Comparison of ENCODE assay signal across 2 cellular contexts in genomic region chr17:48718781-48719641, GRCh38.
TF ChIP-seq lines count a peak whose summit lies in the region.

No MANE protein-coding gene starts in this region.

TF ChIP-seq in HEK293, 187 proteins besides CTCF, POLR2A, EP300 and RAD21:
- TF ChIP-seq YY2 (tag by site-specific recombination; IDR thresholded peaks at IDR 0.05) (no peak), ZNF548 (tag by site-specific recombination; IDR thresholded peaks at IDR 0.05) (no peak), ZNF121 (tag by site-specific recombination; IDR thresholded peaks at IDR 0.05) (no peak), ZNF211 (tag by site-specific recombination; IDR thresholded peaks at IDR 0.05; ENCODE audit: low read depth) (no peak), ATF2 (tag by site-specific recombination; IDR thresholded peaks at IDR 0.05; ENCODE audit: low read depth) (no peak), ZSCAN18 (tag by site-specific recombination; IDR thresholded peaks at IDR 0.05) (no peak), BCL6B (tag by site-specific recombination; IDR thresholded peaks at IDR 0.05) (no peak), ZNF624 (tag by site-specific recombination; IDR thresholded peaks at IDR 0.05) (no peak), ZBTB10 (tag by site-specific recombination; IDR thresholded peaks at IDR 0.05) (no peak), ZNF133 (tag by site-specific recombination; IDR thresholded peaks at IDR 0.05) (no peak), ZNF48 (tag by site-specific recombination; IDR thresholded peaks at IDR 0.05) (no peak), ZNF362 (tag by site-specific recombination; IDR thresholded peaks at IDR 0.05) (no peak), ZNF660 (tag by site-specific recombination; IDR thresholded peaks at IDR 0.05) (no peak), ZNF366 (tag by site-specific recombination; conservative IDR thresholded peaks at IDR 0.05) (no peak)

TF ChIP-seq in GM12878, 131 proteins besides CTCF, POLR2A, EP300 and RAD21:
- TF ChIP-seq NR2C1 (IDR thresholded peaks at IDR 0.05) = no peak
- no peak for TF ChIP-seq MXI1 (IDR thresholded peaks at IDR 0.05; ENCODE audit: low read depth, low read length)
- TF ChIP-seq IRF5 (IDR thresholded peaks at IDR 0.05; ENCODE audit: borderline replicate concordance) = no peak
- no peak for TF ChIP-seq RELB (IDR thresholded peaks at IDR 0.05; ENCODE audit: low read depth)
- no peak for TF ChIP-seq KLF5 (IDR thresholded peaks at IDR 0.05; ENCODE audit: partially characterized antibody)
- TF ChIP-seq RFX5 (IDR thresholded peaks at IDR 0.05; ENCODE audit: low read depth, low read length) = no peak
- TF ChIP-seq FOXM1 (IDR thresholded peaks at IDR 0.05; ENCODE audit: low read depth, low read length) = no peak
- TF ChIP-seq TAF1 (IDR thresholded peaks at IDR 0.05; ENCODE audit: borderline replicate concordance, low read depth, low read length) = no peak
- TF ChIP-seq CHD1 (IDR thresholded peaks at IDR 0.05; ENCODE audit: low read depth, low read length) = no peak
- no peak for TF ChIP-seq CHD2 (IDR thresholded peaks at IDR 0.05; ENCODE audit: borderline replicate concordance, low read depth, low read length)
- TF ChIP-seq BCL3 (IDR thresholded peaks at IDR 0.05; ENCODE audit: borderline replicate concordance, insufficient read depth, low read depth, low read length, poor library complexity, severe bottlenecking) = no peak
- no peak for TF ChIP-seq CUX1 (IDR thresholded peaks at IDR 0.05; ENCODE audit: insufficient replicate concordance, low read depth, low read length)
- no peak for TF ChIP-seq JUND (IDR thresholded peaks at IDR 0.05; ENCODE audit: low read depth, low read length)
- no peak for TF ChIP-seq KDM1A (IDR thresholded peaks at IDR 0.05; ENCODE audit: borderline replicate concordance)
- no peak for TF ChIP-seq SMARCA5 (IDR thresholded peaks at IDR 0.05)
- TF ChIP-seq PKNOX1 (IDR thresholded peaks at IDR 0.05) = no peak
